In the genomic region with DNA sequence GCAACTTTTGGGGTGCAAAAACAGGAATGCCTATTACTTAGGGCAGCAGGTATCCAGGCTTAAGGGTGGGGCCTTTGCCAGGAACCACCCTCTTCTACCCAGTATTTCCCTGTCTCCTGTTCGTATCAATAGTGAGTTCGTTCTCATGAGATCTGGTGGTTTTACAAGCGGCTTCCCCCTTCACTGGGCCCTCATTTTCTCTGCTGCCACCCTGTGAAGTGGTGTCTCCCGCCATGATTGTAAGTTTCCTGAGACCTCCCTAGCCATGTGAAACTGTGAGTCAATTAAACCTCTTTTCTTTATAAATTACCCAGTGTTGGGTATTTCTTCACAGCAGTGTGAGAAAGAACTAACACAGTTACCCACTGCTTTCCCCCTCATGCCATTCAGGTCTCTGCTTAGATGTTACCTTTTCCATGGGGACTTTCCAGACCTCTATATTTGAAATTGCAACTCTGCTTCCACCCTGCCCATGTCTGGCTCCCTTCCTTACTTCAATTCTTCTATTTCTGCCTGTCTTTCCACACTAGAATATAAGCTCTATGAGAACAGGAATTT, we compare ENCODE assay signal across 17 cellular contexts. TPM values are rescaled to one million over a fixed set of nuclear protein-coding genes. Genes with fewer than 3 reads are reported as not detected.
A peak's percentile ranks its signal among the peaks of the same experiment; 100 is the strongest.
DNase-seq lines count a peak whose midpoint lies in the region; ATAC-seq and TF ChIP-seq lines count a peak whose summit lies in the region.
"Had no signal": no experiment of that assay in that cellular context is flagged by ENCODE, and none has a peak within 500 bp of the region (broad histone marks: within the 10 kb centered on the region; RNA-seq: fewer than 3 reads in every experiment).

No MANE protein-coding gene starts in this region.

- intact Hi-C loops in esophagus squamous epithelium (cut with DNase I), result no loop called here

- WGBS in esophagus squamous epithelium, 2 donors, result 80 to 93% methylated on average over 4 of the region's 4 CpGs

- no peaks in the 10 kb centered on the region for H3K9me3 ChIP-seq in esophagus squamous epithelium
- no peaks in the 10 kb centered on the region for H3K9me3 ChIP-seq in CD8-positive, alpha-beta memory T cell (ENCODE audit: low read length)
- H3K9me3 ChIP-seq: Caco-2 had no signal

- no peaks in the 10 kb centered on the region for H3K36me3 ChIP-seq in esophagus squamous epithelium
- H3K36me3 ChIP-seq in CD8-positive, alpha-beta memory T cell (ENCODE audit: insufficient read depth, low read length), result no peaks in the 10 kb centered on the region

- peak; percentile 42 to 58 for ATAC-seq in activated T-cell treated with anti-CD3 and anti-CD28 coated beads, Interleukin-2, amount 50 U/mL, for 4 hours
- ATAC-seq: PC-3 had no signal

- POLR2A ChIA-PET in CD8-positive, alpha-beta memory T cell (lab: Charles Lee), result no interaction called here

- peak overlapping the region in 3 of 4 donors; percentile 23 to 50 (median 41) for H3K4me3 ChIP-seq in esophagus squamous epithelium
- no peak overlapping the region for H3K4me3 ChIP-seq in CD8-positive, alpha-beta memory T cell (ENCODE audit: low read length)

- no peak for TF ChIP-seq CTCF in esophagus squamous epithelium (IDR thresholded peaks at IDR 0.05)

- peaks cover 4% of the 10 kb centered on the region for H3K4me1 Mint-ChIP-seq in activated T-cell treated with anti-CD3 and anti-CD28 coated beads, Interleukin-2, amount 50 U/mL, for 4 hours (ENCODE audit: low read depth)
- H3K4me1 Mint-ChIP-seq in activated T-cell treated with anti-CD3 and anti-CD28 coated beads, Interleukin-2, amount 50 U/mL, for 24 hours (ENCODE audit: low read depth), result peaks cover 5% of the 10 kb centered on the region
- no peaks in the 10 kb centered on the region for H3K4me1 Mint-ChIP-seq in CD8-positive, alpha-beta memory T cell

- peaks cover 0 to 2% (median 0%) of the 10 kb centered on the region in 4 donors for H3K27me3 ChIP-seq in esophagus squamous epithelium
- H3K27me3 ChIP-seq in CD8-positive, alpha-beta memory T cell (ENCODE audit: insufficient read depth, low read length, poor library complexity, severe bottlenecking), result no peaks in the 10 kb centered on the region

- H3K27ac Mint-ChIP-seq in activated T-cell treated with anti-CD3 and anti-CD28 coated beads, Interleukin-2, amount 50 U/mL, for 24 hours, result no peak overlapping the region
- no peak overlapping the region for H3K27ac Mint-ChIP-seq in CD8-positive, alpha-beta memory T cell

- peaks cover 3 to 34% (median 4%) of the 10 kb centered on the region in 3 donors for H3K4me1 ChIP-seq in esophagus squamous epithelium
- peaks cover 11% of the 10 kb centered on the region for H3K4me1 ChIP-seq in CD8-positive, alpha-beta memory T cell (ENCODE audit: insufficient read depth, low read length)

- no peak overlapping the region for H3K27ac ChIP-seq in esophagus squamous epithelium
- H3K27ac ChIP-seq in CD8-positive, alpha-beta memory T cell (ENCODE audit: low read depth, low read length), result no peak overlapping the region

- no peak overlapping the region for H3K4me3 Mint-ChIP-seq in activated T-cell treated with anti-CD3 and anti-CD28 coated beads, Interleukin-2, amount 50 U/mL, for 4 hours
- no peak overlapping the region for H3K4me3 Mint-ChIP-seq in activated T-cell treated with anti-CD3 and anti-CD28 coated beads, Interleukin-2, amount 50 U/mL, for 24 hours
- H3K4me3 Mint-ChIP-seq in CD8-positive, alpha-beta memory T cell, result no peak overlapping the region

- no peaks in the 10 kb centered on the region for H3K36me3 Mint-ChIP-seq in activated T-cell treated with anti-CD3 and anti-CD28 coated beads, Interleukin-2, amount 50 U/mL, for 4 hours (ENCODE audit: insufficient read depth)
- H3K36me3 Mint-ChIP-seq in activated T-cell treated with anti-CD3 and anti-CD28 coated beads, Interleukin-2, amount 50 U/mL, for 24 hours (ENCODE audit: low read depth), result peaks cover 2% of the 10 kb centered on the region
- H3K36me3 Mint-ChIP-seq in CD8-positive, alpha-beta memory T cell, result peaks cover 0 to 20% (median 4%) of the 10 kb centered on the region in 3 donors

- H3K9me3 Mint-ChIP-seq in activated T-cell treated with anti-CD3 and anti-CD28 coated beads, Interleukin-2, amount 50 U/mL, for 4 hours, result peaks cover 15% of the 10 kb centered on the region
- peaks cover 6% of the 10 kb centered on the region for H3K9me3 Mint-ChIP-seq in activated T-cell treated with anti-CD3 and anti-CD28 coated beads, Interleukin-2, amount 50 U/mL, for 24 hours
- peaks cover 0 to 7% (median 3%) of the 10 kb centered on the region in 5 donors for H3K9me3 Mint-ChIP-seq in CD8-positive, alpha-beta memory T cell

- CTCF ChIA-PET in CD8-positive, alpha-beta memory T cell (lab: Charles Lee), result interaction anchor here (1.0 kb wide), 1 partner anchor 18 kb away, joined by 6 read pairs; no protein-coding TSS in a partner anchor

- DNase-seq in activated T-cell treated with anti-CD3 and anti-CD28 coated beads, Interleukin-2, amount 50 U/mL, for 4 hours, result no peak
- DNase-seq in activated T-cell treated with anti-CD3 and anti-CD28 coated beads, Interleukin-2, amount 50 U/mL, for 24 hours, result no peak
- peak; percentile 47 for DNase-seq in stimulated activated CD4-positive, alpha-beta T cell treated with anti-CD3 and anti-CD28 coated beads, Interleukin-4, amount 100 ng/mL, for 24 hours
- no peak for DNase-seq in stimulated activated CD4-positive, alpha-beta T cell treated with anti-CD3 and anti-CD28 coated beads, Interleukin-4, amount 100 ng/mL, for 1 hour
- DNase-seq in esophagus squamous epithelium (lab: John Stamatoyannopoulos, UW) (no peak), NCI-H2196 (lab: John Stamatoyannopoulos, UW; ENCODE audit: unreplicated experiment) (no peak), T-helper 9 cell (no peak)
- DNase-seq in CD8-positive, alpha-beta memory T cell, result no peak
- DNase-seq: Caco-2, DMS153, H7, KG1, NCI-H1417 treated with DMSO at 0.1 percent for 48 hours, NCI-H1930, NCI-H2171, NCI-H748 treated with DMSO at 0.1 percent for 48 hours, PC-3 had no signal

- H3K27me3 Mint-ChIP-seq in activated T-cell treated with anti-CD3 and anti-CD28 coated beads, Interleukin-2, amount 50 U/mL, for 4 hours (ENCODE audit: low read depth), result peaks cover 3% of the 10 kb centered on the region
- no peaks in the 10 kb centered on the region for H3K27me3 Mint-ChIP-seq in activated T-cell treated with anti-CD3 and anti-CD28 coated beads, Interleukin-2, amount 50 U/mL, for 24 hours
- H3K27me3 Mint-ChIP-seq in CD8-positive, alpha-beta memory T cell, result peaks cover 10 to 15% of the 10 kb centered on the region in 2 donors

- TF ChIP-seq POLR2A in esophagus squamous epithelium (IDR thresholded peaks at IDR 0.05), result no peak

RNA-seq across cellular contexts. Expression of gene TRA2B, which starts 23.9 kb away (rescaled TPM):
- total RNA-seq in activated T-cell treated with anti-CD3 and anti-CD28 coated beads, Interleukin-2, amount 50 U/mL, for 4 hours, result 100 to 1,000 TPM; 348 to 373 (median 355) TPM
- 100 to 1,000 TPM in 3 of 4 donors, 10 to 100 TPM in 1; 83.3 to 396 (median 171) TPM for total RNA-seq in esophagus squamous epithelium
- 100 to 1,000 TPM; 305 to 324 TPM for total RNA-seq in CD8-positive, alpha-beta memory T cell
- polyA plus RNA-seq in CD8-positive, alpha-beta memory T cell, result 181 TPM
